ENCODE assay signal across 1 cellular context in the genomic region with DNA sequence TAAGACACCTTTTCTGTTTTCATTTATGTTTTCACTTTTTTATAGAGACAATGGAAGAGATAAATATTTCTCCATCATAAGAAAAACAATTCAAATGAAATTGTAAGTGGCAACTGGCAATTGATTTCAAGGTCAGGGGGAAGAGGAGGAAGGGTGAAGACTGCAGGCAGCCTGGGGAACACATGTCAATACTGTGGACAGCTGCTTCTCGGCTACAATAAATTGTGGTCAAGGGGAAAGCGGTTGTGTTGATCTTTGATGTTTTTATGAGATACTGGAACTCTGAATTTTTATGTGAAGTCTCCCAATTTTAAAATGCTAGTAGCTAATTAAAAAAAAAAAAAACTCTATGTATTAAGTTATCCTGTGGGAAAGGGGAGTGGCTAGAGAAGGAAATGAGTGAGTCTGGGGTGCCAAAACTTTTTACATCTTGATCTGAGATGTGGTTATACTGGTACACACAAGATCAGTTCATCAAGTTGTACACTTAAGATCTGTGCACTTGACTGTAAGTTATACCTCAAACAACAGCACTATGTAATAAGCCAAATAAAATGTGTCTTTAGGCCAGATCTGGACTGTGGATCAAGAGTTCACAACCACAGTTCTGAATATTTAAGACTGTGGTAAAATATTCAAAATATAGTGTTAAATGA.
TF ChIP-seq lines count a peak whose summit lies in the region.

No MANE protein-coding gene starts in this region.

TF ChIP-seq in K562, 482 proteins besides CTCF, POLR2A, EP300 and RAD21:
- TF ChIP-seq ESRRA (IDR thresholded peaks at IDR 0.05; ENCODE audit: borderline replicate concordance, low read depth) = 0 out of 2 replicates have a peak, but pooled peaks have one; percentile 18
- TF ChIP-seq, protein P1, sequence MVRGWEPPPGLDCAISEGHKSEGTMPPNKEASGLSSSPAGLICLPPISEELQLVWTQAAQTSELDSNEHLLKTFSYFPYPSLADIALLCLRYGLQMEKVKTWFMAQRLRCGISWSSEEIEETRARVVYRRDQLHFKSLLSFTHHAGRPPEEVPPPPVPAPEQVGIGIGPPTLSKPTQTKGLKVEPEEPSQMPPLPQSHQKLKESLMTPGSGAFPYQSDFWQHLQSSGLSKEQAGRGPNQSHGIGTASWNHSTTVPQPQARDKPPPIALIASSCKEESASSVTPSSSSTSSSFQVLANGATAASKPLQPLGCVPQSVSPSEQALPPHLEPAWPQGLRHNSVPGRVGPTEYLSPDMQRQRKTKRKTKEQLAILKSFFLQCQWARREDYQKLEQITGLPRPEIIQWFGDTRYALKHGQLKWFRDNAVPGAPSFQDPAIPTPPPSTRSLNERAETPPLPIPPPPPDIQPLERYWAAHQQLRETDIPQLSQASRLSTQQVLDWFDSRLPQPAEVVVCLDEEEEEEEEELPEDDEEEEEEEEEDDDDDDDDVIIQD (CRISPR knock-in tag; IDR thresholded peaks at IDR 0.05) = no peak
